10 cellular contexts compared by ENCODE assay signal in genomic region chr3:46114324-46114988, GRCh38.
DNase-seq lines count a peak whose midpoint lies in the region; ATAC-seq, FAIRE-seq and TF ChIP-seq lines count a peak whose summit lies in the region.
"Had no signal": no experiment of that assay in that cellular context is flagged by ENCODE, and none has a peak within 500 bp of the region (broad histone marks: within the 10 kb centered on the region; RNA-seq: fewer than 3 reads in every experiment).

No MANE protein-coding gene starts in this region.

- CTCF ChIA-PET in CD8-positive, alpha-beta T cell (lab: Charles Lee), result interaction anchor here (1.4 kb wide), 1 partner anchor 35 kb away, joined by 5 read pairs; no protein-coding TSS in a partner anchor

- H3K36me3 ChIP-seq in CD8-positive, alpha-beta T cell (ENCODE audit: insufficient read depth, low read length), result no peaks in the 10 kb centered on the region
- H3K36me3 ChIP-seq in Karpas-422 (ENCODE audit: insufficient read depth, low read length), result no peaks in the 10 kb centered on the region
- H3K36me3 ChIP-seq: WERI-Rb-1 had no signal

- H3K36me3 Mint-ChIP-seq in CD14-positive monocyte, result peaks cover 0 to 4% of the 10 kb centered on the region in 2 donors
- no peaks in the 10 kb centered on the region for H3K36me3 Mint-ChIP-seq in CD8-positive, alpha-beta T cell
- H3K36me3 Mint-ChIP-seq: brain had no signal

- no peaks in the 10 kb centered on the region for H3K27me3 ChIP-seq in CD8-positive, alpha-beta T cell (ENCODE audit: insufficient read depth, low read length)
- no peaks in the 10 kb centered on the region for H3K27me3 ChIP-seq in Karpas-422 (ENCODE audit: low read length)

- no peak for DNase-seq in CD14-positive monocyte (ENCODE audit: low spot score)
- peak; percentile 90 for DNase-seq in LHCN-M2 (ENCODE audit: low read depth)
- DNase-seq in non-pigmented ciliary epithelial cell (ENCODE audit: low read depth), result peak; percentile 40
- DNase-seq in CD8-positive, alpha-beta T cell, result no peak
- no peak for DNase-seq in NCI-H2171 treated with DMSO at 0.1 percent for 48 hours (lab: John Stamatoyannopoulos, UW)
- no peak for DNase-seq in Karpas-422
- DNase-seq in NOMO-1 treated with dmso at 0.1 percent for 144 hours (lab: John Stamatoyannopoulos, UW; ENCODE audit: unreplicated experiment), result no peak
- DNase-seq: WERI-Rb-1 had no signal

- POLR2A ChIA-PET in CD8-positive, alpha-beta T cell (lab: Charles Lee), result no interaction called here

- H3K27me3 Mint-ChIP-seq in CD14-positive monocyte (ENCODE audit: low read depth in 3 of 3), result no peaks in the 10 kb centered on the region
- no peaks in the 10 kb centered on the region for H3K27me3 Mint-ChIP-seq in CD8-positive, alpha-beta T cell (ENCODE audit: low read depth)

- peak overlapping the region; percentile 78 to 91 (median 88) for H3K27ac Mint-ChIP-seq in CD14-positive monocyte
- H3K27ac Mint-ChIP-seq in CD8-positive, alpha-beta T cell, result no peak overlapping the region

- H3K27ac ChIP-seq in CD8-positive, alpha-beta T cell (ENCODE audit: low read depth, low read length), result no peak overlapping the region
- no peak overlapping the region for H3K27ac ChIP-seq in Karpas-422 (ENCODE audit: low read length)
- H3K27ac ChIP-seq: WERI-Rb-1 had no signal

- H3K9me3 ChIP-seq in CD8-positive, alpha-beta T cell (ENCODE audit: low read length), result no peaks in the 10 kb centered on the region
- no peaks in the 10 kb centered on the region for H3K9me3 ChIP-seq in Karpas-422 (ENCODE audit: low read length)

- H4K20me1 ChIP-seq in Karpas-422 (ENCODE audit: insufficient read depth, low read depth, low read length), result no peaks in the 10 kb centered on the region

- no peak overlapping the region for H3K4me3 ChIP-seq in CD8-positive, alpha-beta T cell (ENCODE audit: low read depth, low read length)
- H3K4me3 ChIP-seq in Karpas-422 (ENCODE audit: low read length), result no peak overlapping the region

- H3K9me2 ChIP-seq in Karpas-422 (replicated peaks; ENCODE audit: insufficient read depth, low read length), result no peaks in the 10 kb centered on the region

- H3K9ac ChIP-seq in Karpas-422 (ENCODE audit: low read length), result no peak overlapping the region

- FAIRE-seq in endometrium (lab: Jason Lieb, UNC), result peak; percentile 91

- no peaks in the 10 kb centered on the region for H3K79me2 ChIP-seq in Karpas-422 (ENCODE audit: low read length)

- no peak overlapping the region for H3K4me3 Mint-ChIP-seq in CD14-positive monocyte
- no peak overlapping the region for H3K4me3 Mint-ChIP-seq in CD8-positive, alpha-beta T cell
- H3K4me3 Mint-ChIP-seq: brain had no signal

- peaks cover 5% of the 10 kb centered on the region for H3K4me1 ChIP-seq in CD8-positive, alpha-beta T cell (ENCODE audit: insufficient read depth, low read length)
- peaks cover 22% of the 10 kb centered on the region for H3K4me1 ChIP-seq in Karpas-422 (ENCODE audit: low read length)

- H3K9me3 Mint-ChIP-seq in CD14-positive monocyte, result no peaks in the 10 kb centered on the region
- no peaks in the 10 kb centered on the region for H3K9me3 Mint-ChIP-seq in CD8-positive, alpha-beta T cell
- H3K9me3 Mint-ChIP-seq: brain had no signal

- intact Hi-C loops in CD14-positive monocyte (cut with micrococcal nuclease), result loop anchor here in 1 of 2 donors (5.0 kb wide), 2 partner anchors 78 to 93 kb away; partner anchors contain the start of gene CCR1
- intact Hi-C loops in CD8-positive, alpha-beta T cell (cut with DNase I, micrococcal nuclease), result no loop called here

- no peak overlapping the region for H2AFZ ChIP-seq in Karpas-422 (ENCODE audit: low read length)

- no peak for TF ChIP-seq CTCF in CD14-positive monocyte (IDR thresholded peaks at IDR 0.05)
- no peak for TF ChIP-seq CTCF in CD8-positive, alpha-beta T cell (IDR thresholded peaks at IDR 0.05)

- ATAC-seq in CD8-positive, alpha-beta T cell, result no peak

- no peak overlapping the region for H3K4me2 ChIP-seq in Karpas-422 (ENCODE audit: low read depth, low read length, poor library complexity, severe bottlenecking)

- peaks cover 74% of the 10 kb centered on the region for H3K4me1 Mint-ChIP-seq in CD14-positive monocyte
- H3K4me1 Mint-ChIP-seq in CD8-positive, alpha-beta T cell (ENCODE audit: low read depth), result peaks cover 17% of the 10 kb centered on the region

Comparison
In these comparisons a context has a peak if more than half of its experiments do, and no peak if none do; other contexts are left out.
1. DNase-seq: peak in LHCN-M2 (single experiment) and non-pigmented ciliary epithelial cell (single experiment); none in CD14-positive monocyte (single experiment), CD8-positive, alpha-beta T cell (0 of 7), NCI-H2171 treated with DMSO at 0.1 percent for 48 hours (single experiment), Karpas-422 (single experiment) and NOMO-1 treated with dmso at 0.1 percent for 144 hours (single experiment).